12 cellular contexts compared by ENCODE assay signal in the genomic region with DNA sequence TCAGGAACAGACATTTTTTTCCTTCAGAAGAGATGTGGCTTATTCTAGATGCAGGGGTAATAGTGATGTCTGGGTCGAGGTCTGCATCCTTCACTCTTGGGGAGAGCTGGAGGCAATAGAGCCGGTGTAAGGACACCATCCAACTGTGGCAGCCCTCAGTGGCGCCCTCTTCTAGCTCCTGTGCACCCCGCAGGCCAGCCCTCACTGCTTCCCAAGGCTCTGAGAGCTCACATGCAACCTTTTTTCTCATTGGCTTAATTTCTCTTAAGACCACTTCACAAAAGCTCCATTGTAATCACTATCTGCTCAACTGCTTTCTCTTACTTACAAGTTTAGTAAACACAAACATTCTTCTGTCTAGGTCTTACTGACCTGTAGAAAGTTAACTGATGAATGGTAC. TPM values are rescaled to one million over a fixed set of nuclear protein-coding genes. Genes with fewer than 3 reads are reported as not detected.
DNase-seq lines count a peak whose midpoint lies in the region; ATAC-seq and TF ChIP-seq lines count a peak whose summit lies in the region.
"Had no signal": no experiment of that assay in that cellular context is flagged by ENCODE, and none has a peak within 500 bp of the region (broad histone marks: within the 10 kb centered on the region; RNA-seq: fewer than 3 reads in every experiment).

No MANE protein-coding gene starts in this region.

- TF ChIP-seq CTCF in HFF-Myc (IDR thresholded peaks at IDR 0.05; ENCODE audit: low read depth, low read length, missing control alignments) (peak; percentile 17), SK-N-SH (IDR thresholded peaks at IDR 0.05) (peak; percentile 36)

- POLR2A ChIA-PET in SK-N-SH (lab: Yijun Ruan, JAX): no interaction called here

- H3K79me2 ChIP-seq in SK-N-SH (ENCODE audit: insufficient read depth): peaks cover 8% of the 10 kb centered on the region

- CTCF ChIA-PET in SK-N-SH (lab: Yijun Ruan, JAX): interaction anchor here (0.6 to 2.4 kb wide), 7 partner anchors 10 to 558 kb away, joined by 3 to 19 read pairs (median 3); partner anchors contain the start of genes EEF1AKMT4 and EPHB3

- H3K36me3 ChIP-seq in SK-N-SH (replicated peaks in 1 of 2; ENCODE audit: control insufficient read depth in 1 of 2, insufficient read depth in 2 of 2, low read length in 1 of 2): no peaks in the 10 kb centered on the region

- WGBS in SK-N-SH (ENCODE audit: low lambda C conversion rate): 29% methylated on average over 4 of the region's 4 CpGs

- no peaks in the 10 kb centered on the region for H4K20me1 ChIP-seq in SK-N-SH (ENCODE audit: insufficient read depth)

- H3K27me3 ChIP-seq in SK-N-SH (ENCODE audit: insufficient read depth): no peaks in the 10 kb centered on the region

- H3F3A ChIP-seq in SK-N-SH (replicated peaks; ENCODE audit: insufficient read depth): no peaks in the 10 kb centered on the region

- H3K4me3 ChIP-seq in HFF-Myc (replicated peaks; ENCODE audit: low read depth, low read length) (no peak overlapping the region), SK-N-SH (ENCODE audit: low read depth in 2 of 2, low read length in 1 of 2) (no peak overlapping the region)

- H3K9ac ChIP-seq in SK-N-SH: no peak overlapping the region

- ATAC-seq in GM21786 (IDR thresholded peaks at IDR 0.05; ENCODE audit: unreplicated experiment) (no peak), HG02571 (IDR thresholded peaks at IDR 0.05; ENCODE audit: unreplicated experiment) (no peak)
- ATAC-seq: stimulated activated memory B cell treated with anti-CD40 and anti-IgM and Interleukin-4, amounts not matched to agents 10 μg/mL and 1 μg/mL and 100 μg/mL, for 72 hours; T-cell had no signal

- H3K27ac ChIP-seq in SK-N-SH (ENCODE audit: low read depth in 2 of 2, low read length in 1 of 2): 0 out of 4 replicates have a peak overlapping the region, but pooled peaks of 1 of the 2 experiments have one; percentile 14

- TF ChIP-seq RAD21 in SK-N-SH (IDR thresholded peaks at IDR 0.05; ENCODE audit: low read length): no peak

- H2AFZ ChIP-seq in SK-N-SH (ENCODE audit: low read depth): no peak overlapping the region

- no peak for TF ChIP-seq EP300 in SK-N-SH (IDR thresholded peaks at IDR 0.05; ENCODE audit: borderline replicate concordance in 1 of 2, low read depth in 1 of 2, low read length in 1 of 2)

- H3K9me3 ChIP-seq in SK-N-SH: no peaks in the 10 kb centered on the region

- peaks cover 0 to 14% of the 10 kb centered on the region in 2 experiments; a peak in 3 of 4 replicates for H3K4me1 ChIP-seq in SK-N-SH (ENCODE audit: control insufficient read depth in 1 of 2, insufficient read depth in 2 of 2, low read depth in 1 of 2, low read length in 1 of 2)

- DNase-seq in COLO829 (ENCODE audit: low spot score) (peak; percentile 93), HFF-Myc (ENCODE audit: extremely low read depth, low read depth) (no peak), SK-N-SH (no peak), iPS DF 4.7 (ENCODE audit: extremely low read depth, low spot score) (peak; percentile 30), ureter (ENCODE audit: low spot score) (no peak), occipital lobe (lab: John Stamatoyannopoulos, UW) (no peak)
- DNase-seq: activated CD8-positive, alpha-beta memory T cell treated with anti-CD3 and anti-CD28 coated beads, Interleukin-2, amount 50 U/mL, for 48 hours; NCI-H2081 treated with DMSO at 0.1 percent for 48 hours; T-cell had no signal

- no peak overlapping the region for H3K4me2 ChIP-seq in SK-N-SH

- H3K9me2 ChIP-seq in SK-N-SH: no peaks in the 10 kb centered on the region

TF ChIP-seq in SK-N-SH, 30 proteins besides CTCF, POLR2A, EP300 and RAD21:
- no peak for TF ChIP-seq NFIC (IDR thresholded peaks at IDR 0.05; ENCODE audit: borderline replicate concordance)
- TF ChIP-seq PBX3 (IDR thresholded peaks at IDR 0.05): no peak
- no peak for TF ChIP-seq GATA2 (CRISPR knock-in tag; IDR thresholded peaks at IDR 0.05)
- no peak for TF ChIP-seq CHD2 (IDR thresholded peaks at IDR 0.05; ENCODE audit: low read length, partially characterized antibody)
- no peak for TF ChIP-seq FOXM1 (IDR thresholded peaks at IDR 0.05; ENCODE audit: low read depth)
- TF ChIP-seq FOXJ3 (CRISPR knock-in tag; IDR thresholded peaks at IDR 0.05): no peak

RNA-seq across cellular contexts. Expression of gene VPS8, which starts 3.9 kb away (rescaled TPM):
- polyA plus RNA-seq in SK-N-SH (2012; rRNA removed): 12.8 and 15.9 TPM in 2 replicates
- 11.0 and 11.7 TPM in 2 replicates for polyA plus RNA-seq in SK-N-SH (2012; cell fraction: cytosol; rRNA removed)
- polyA plus RNA-seq in SK-N-SH (2012; cell fraction: nucleus; rRNA removed): 25.7 and 55.8 TPM in 2 replicates
- 86.4 TPM for total RNA-seq in ureter
- total RNA-seq in occipital lobe: 190 TPM

Comparison
In these comparisons a context has a peak if more than half of its experiments do, and no peak if none do; other contexts are left out.
1. DNase-seq: peak in COLO829 (single experiment) and iPS DF 4.7 (single experiment); none in HFF-Myc (single experiment), SK-N-SH (single experiment), ureter (single experiment) and occipital lobe (single experiment).